22 cellular contexts compared by ENCODE assay signal in genomic region chr7:138407792-138408191, GRCh38.
"Had no signal": no experiment of that assay in that cellular context is flagged by ENCODE, and none has a peak within 500 bp of the region (broad histone marks: within the 10 kb centered on the region; RNA-seq: fewer than 3 reads in every experiment).

No MANE protein-coding gene starts in this region.

- H3K27me3 ChIP-seq: brain microvascular endothelial cell, right atrium auricular region, suprapubic skin had no signal

- H3K4me3 Mint-ChIP-seq: activated T-cell treated with anti-CD3 and anti-CD28 coated beads, Interleukin-2, amount 50 U/mL, for 72 hours; nephron progenitor cell; stimulated activated naive CD8-positive, alpha-beta T cell treated with anti-CD3 and anti-CD28 coated beads, Interleukin-15, Interleukin-2, amounts not matched to agents 100 ng/mL and 50 ng/mL, for 24 hours; T-helper 1 cell treated with Interleukin-12 subunit alpha and Interleukin-12 subunit beta and Interleukin-4 antibody, amounts not matched to agents 30 μg/mL and 1 μg/mL, for 36 hours had no signal

- H3K4me3 ChIP-seq: esophagus muscularis mucosa, lower lobe of right lung, prostate gland, right atrium auricular region, suprapubic skin had no signal

- H3K27ac ChIP-seq: brain microvascular endothelial cell, esophagus muscularis mucosa, lower lobe of right lung, prostate gland, right atrium auricular region, suprapubic skin had no signal

- H3K27ac Mint-ChIP-seq: activated T-cell treated with anti-CD3 and anti-CD28 coated beads, Interleukin-2, amount 50 U/mL, for 72 hours; nephron progenitor cell; stimulated activated naive CD8-positive, alpha-beta T cell treated with anti-CD3 and anti-CD28 coated beads, Interleukin-15, Interleukin-2, amounts not matched to agents 100 ng/mL and 50 ng/mL, for 24 hours; T-helper 1 cell treated with Interleukin-12 subunit alpha and Interleukin-12 subunit beta and Interleukin-4 antibody, amounts not matched to agents 30 μg/mL and 1 μg/mL, for 36 hours had no signal

- FAIRE-seq: colon had no signal

- H3K9me3 ChIP-seq: lower lobe of right lung, prostate gland, suprapubic skin had no signal

- H3K4me1 Mint-ChIP-seq: nephron progenitor cell had no signal

- H3K4me1 ChIP-seq: esophagus muscularis mucosa, lower lobe of right lung, prostate gland, right atrium auricular region, suprapubic skin had no signal

- H3K9me3 Mint-ChIP-seq: T-helper 1 cell treated with Interleukin-12 subunit alpha and Interleukin-12 subunit beta and Interleukin-4 antibody, amounts not matched to agents 30 μg/mL and 1 μg/mL, for 36 hours had no signal

- H3K36me3 ChIP-seq: brain microvascular endothelial cell, esophagus muscularis mucosa, lower lobe of right lung, prostate gland, right atrium auricular region, suprapubic skin had no signal

- DNase-seq: activated CD4-positive, alpha-beta T cell treated with anti-CD3 and anti-CD28 coated beads, Interleukin-2, amount 50 U/mL, for 1 hour; activated CD4-positive, CD25-positive, alpha-beta regulatory T cell treated with anti-CD3 and anti-CD28 coated beads, Interleukin-2, amount 50 U/mL, for 72 hours; activated CD8-positive, alpha-beta memory T cell treated with anti-CD3 and anti-CD28 coated beads for 24 hours; activated CD8-positive, alpha-beta memory T cell treated with anti-CD3 and anti-CD28 coated beads, Interleukin-2, amount 50 U/mL, for 48 hours; activated effector memory CD4-positive, alpha-beta T cell treated with anti-CD3 and anti-CD28 coated beads, Interleukin-2, amount 50 U/mL, for 16 hours; activated naive CD4-positive, alpha-beta T cell treated with anti-CD3 and anti-CD28 coated beads, Interleukin-2, amount 50 U/mL, for 16 hours; activated T-cell treated with anti-CD3 and anti-CD28 coated beads, Interleukin-2, amount 50 U/mL, for 72 hours; aorta; brain microvascular endothelial cell; central memory CD4-positive, alpha-beta T cell; effector CD4-positive, alpha-beta T cell; lower lobe of right lung; nephron progenitor cell; stimulated activated CD4-positive, alpha-beta T cell treated with anti-CD3 and anti-CD28 coated beads, Interleukin-2, amount 100 ng/mL, for 24 hours; trophoblast cell had no signal

- ATAC-seq: activated T-cell treated with anti-CD3 and anti-CD28 coated beads, Interleukin-2, amount 50 U/mL, for 72 hours; lower lobe of right lung had no signal
